18 cellular contexts compared by ENCODE assay signal in the genomic region with DNA sequence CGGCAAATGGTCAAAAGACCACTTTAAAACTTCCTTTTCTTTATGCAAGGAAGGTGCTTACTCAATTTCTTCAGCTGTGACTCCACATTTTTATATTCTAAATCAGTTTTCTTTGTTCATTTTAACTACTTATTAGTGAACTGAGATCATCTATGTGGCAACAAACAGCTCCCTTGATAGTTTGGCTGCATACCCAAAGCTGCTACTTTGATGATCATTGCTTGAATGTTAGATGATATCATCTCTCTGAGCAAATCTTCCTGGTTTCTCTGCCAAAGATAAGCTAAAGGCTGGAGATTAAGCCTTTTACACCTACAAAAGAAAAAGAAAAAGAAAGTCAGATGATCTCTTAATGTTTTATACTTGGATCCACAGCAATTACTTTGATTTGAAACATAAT.
A peak's percentile ranks its signal among the peaks of the same experiment; 100 is the strongest.
DNase-seq lines count a peak whose midpoint lies in the region; ATAC-seq, FAIRE-seq and TF ChIP-seq lines count a peak whose summit lies in the region.
"Had no signal": no experiment of that assay in that cellular context is flagged by ENCODE, and none has a peak within 500 bp of the region (broad histone marks: within the 10 kb centered on the region; RNA-seq: fewer than 3 reads in every experiment).

No MANE protein-coding gene starts in this region.

- no peak overlapping the region for H3K4me3 Mint-ChIP-seq in astrocyte (ENCODE audit: unreplicated experiment)
- H3K4me3 Mint-ChIP-seq in activated CD4-positive, alpha-beta memory T cell treated with anti-CD3 and anti-CD28 coated beads, Interleukin-2, amount 10 ng/mL, durations not matched to agents 7 days and 5 days = no peak overlapping the region
- H3K4me3 Mint-ChIP-seq: natural killer cell had no signal

- peaks cover 2% of the 10 kb centered on the region for H3K4me1 Mint-ChIP-seq in astrocyte (ENCODE audit: low read depth, unreplicated experiment)
- H3K4me1 Mint-ChIP-seq in activated CD4-positive, alpha-beta memory T cell treated with anti-CD3 and anti-CD28 coated beads, Interleukin-2, amount 10 ng/mL, durations not matched to agents 7 days and 5 days = no peaks in the 10 kb centered on the region
- H3K4me1 Mint-ChIP-seq: natural killer cell had no signal

- H2AFZ ChIP-seq in mammary epithelial cell (ENCODE audit: low read depth, low read length) (no peak overlapping the region), astrocyte (ENCODE audit: low read depth, low read length) (no peak overlapping the region)

- H3K27ac Mint-ChIP-seq in astrocyte (ENCODE audit: unreplicated experiment) = no peak overlapping the region
- H3K27ac Mint-ChIP-seq in activated CD4-positive, alpha-beta memory T cell treated with anti-CD3 and anti-CD28 coated beads, Interleukin-2, amount 10 ng/mL, durations not matched to agents 7 days and 5 days = no peak overlapping the region
- H3K27ac Mint-ChIP-seq: natural killer cell had no signal

- in situ Hi-C loops in mammary epithelial cell (cut with MboI; ENCODE audit: low sequenced_read_pairs in 2 of 2) = loop anchor here in 1 of 2 donors (25.0 kb wide), 1 partner anchor 363 kb away; a partner anchor contains a TSS

- H3K9me3 ChIP-seq in mammary epithelial cell (replicated peaks; ENCODE audit: insufficient read depth, low read length) (no peaks in the 10 kb centered on the region), breast epithelium (no peaks in the 10 kb centered on the region), astrocyte (ENCODE audit: insufficient read depth, low read depth, low read length) (no peaks in the 10 kb centered on the region)
- H3K9me3 ChIP-seq: left ventricle myocardium inferior, thoracic aorta had no signal

- ATAC-seq in HG03159 (IDR thresholded peaks at IDR 0.05; ENCODE audit: unreplicated experiment) (no peak), HG02678 (IDR thresholded peaks at IDR 0.05; ENCODE audit: unreplicated experiment) (no peak)
- ATAC-seq: activated naive CD4-positive, alpha-beta T cell treated with anti-CD3 and anti-CD28 coated beads, Interleukin-2, amount 50 U/mL, for 72 hours; natural killer cell had no signal

- TF ChIP-seq CTCF in mammary epithelial cell (conservative IDR thresholded peaks at IDR 0.05 in 1 of 2, IDR thresholded peaks at IDR 0.05 in 1 of 2; ENCODE audit: extremely low read depth in 1 of 2, insufficient read depth in 1 of 2, low read depth in 1 of 2, low read length in 2 of 2) (no peak), breast epithelium (IDR thresholded peaks at IDR 0.05) (no peak), astrocyte (IDR thresholded peaks at IDR 0.05; ENCODE audit: insufficient read depth, low read depth, low read length) (no peak), foreskin fibroblast (IDR thresholded peaks at IDR 0.05; ENCODE audit: low read depth, low read length) (no peak)

- no peak for TF ChIP-seq POLR2A in breast epithelium (IDR thresholded peaks at IDR 0.05)

- H3K27me3 Mint-ChIP-seq in astrocyte (ENCODE audit: low read depth, unreplicated experiment) = no peaks in the 10 kb centered on the region
- H3K27me3 Mint-ChIP-seq in activated CD4-positive, alpha-beta memory T cell treated with anti-CD3 and anti-CD28 coated beads, Interleukin-2, amount 10 ng/mL, durations not matched to agents 7 days and 5 days = no peaks in the 10 kb centered on the region

- intact Hi-C loops in mammary epithelial cell (cut with micrococcal nuclease) (no loop called here), breast epithelium (cut with DNase I; ENCODE audit: low total_unique reads) (no loop called here)

- no peak overlapping the region for H3K27ac ChIP-seq in mammary epithelial cell (ENCODE audit: insufficient read depth, low read depth, low read length)
- H3K27ac ChIP-seq in breast epithelium = no peak overlapping the region
- H3K27ac ChIP-seq in astrocyte (ENCODE audit: low read depth, low read length) = no peak overlapping the region
- H3K27ac ChIP-seq: left ventricle myocardium inferior, thoracic aorta had no signal

- no peaks in the 10 kb centered on the region for H3K4me1 ChIP-seq in mammary epithelial cell (ENCODE audit: insufficient read depth, low read length)
- H3K4me1 ChIP-seq in breast epithelium = no peaks in the 10 kb centered on the region
- H3K4me1 ChIP-seq in astrocyte (ENCODE audit: insufficient read depth, low read length) = no peaks in the 10 kb centered on the region
- H3K4me1 ChIP-seq: left ventricle myocardium inferior had no signal

- CTCF ChIA-PET in mammary epithelial cell (lab: Charles Lee; ENCODE audit: low non-redundant PET) = no interaction called here
- CTCF ChIA-PET in activated CD4-positive, alpha-beta memory T cell treated with anti-CD3 and anti-CD28 coated beads, Interleukin-2, amount 10 ng/mL, durations not matched to agents 7 days and 5 days (lab: Charles Lee) = no interaction called here

- H3K9me3 Mint-ChIP-seq in astrocyte (ENCODE audit: unreplicated experiment) = no peaks in the 10 kb centered on the region
- no peaks in the 10 kb centered on the region for H3K9me3 Mint-ChIP-seq in activated CD4-positive, alpha-beta memory T cell treated with anti-CD3 and anti-CD28 coated beads, Interleukin-2, amount 10 ng/mL, durations not matched to agents 7 days and 5 days
- H3K9me3 Mint-ChIP-seq: activated naive CD4-positive, alpha-beta T cell treated with anti-CD3 and anti-CD28 coated beads, Interleukin-2, amount 50 U/mL, for 72 hours; natural killer cell had no signal

- dilution Hi-C loops in mammary epithelial cell (cut with HindIII; ENCODE audit: low sequenced_read_pairs) = no loop called here

- no TSS peak for BruUV-seq in mammary epithelial cell (replicated peaks; lab: Mats Ljungman, UMichigan)

- DNase-seq in mammary epithelial cell = peak; percentile 8
- DNase-seq in breast epithelium (ENCODE audit: low spot score in 2 of 2) = no peak
- DNase-seq in astrocyte (ENCODE audit: low read depth) = peak; percentile 80
- peak; percentile 52 to 65 for DNase-seq in foreskin fibroblast
- no peak for DNase-seq in NCI-H1105 (lab: John Stamatoyannopoulos, UW)
- DNase-seq in activated CD4-positive, alpha-beta memory T cell treated with anti-CD3 and anti-CD28 coated beads, Interleukin-2, amount 10 ng/mL, durations not matched to agents 7 days and 5 days = no peak
- DNase-seq: activated CD4-positive, alpha-beta T cell treated with anti-CD3 and anti-CD28 coated beads for 48 hours; activated T-cell treated with anti-CD3 and anti-CD28 coated beads for 4 hours; hippocampal formation; left ventricle myocardium inferior; natural killer cell; NCI-H2081; NCI-H82 had no signal

- no peaks in the 10 kb centered on the region for H3K27me3 ChIP-seq in mammary epithelial cell (ENCODE audit: insufficient read depth, low read length)
- no peaks in the 10 kb centered on the region for H3K27me3 ChIP-seq in breast epithelium
- H3K27me3 ChIP-seq in astrocyte (ENCODE audit: insufficient read depth, low read length) = no peaks in the 10 kb centered on the region

- no peaks in the 10 kb centered on the region for H3K36me3 ChIP-seq in mammary epithelial cell (ENCODE audit: insufficient read depth, low read length)
- H3K36me3 ChIP-seq in breast epithelium = no peaks in the 10 kb centered on the region
- H3K36me3 ChIP-seq in astrocyte (ENCODE audit: insufficient read depth, low read length) = no peaks in the 10 kb centered on the region
- H3K36me3 ChIP-seq: left ventricle myocardium inferior, thoracic aorta had no signal

- H3K36me3 Mint-ChIP-seq in astrocyte (ENCODE audit: low read depth, unreplicated experiment) = no peaks in the 10 kb centered on the region
- H3K36me3 Mint-ChIP-seq in activated CD4-positive, alpha-beta memory T cell treated with anti-CD3 and anti-CD28 coated beads, Interleukin-2, amount 10 ng/mL, durations not matched to agents 7 days and 5 days (ENCODE audit: low read depth) = no peaks in the 10 kb centered on the region
- H3K36me3 Mint-ChIP-seq: activated naive CD4-positive, alpha-beta T cell treated with anti-CD3 and anti-CD28 coated beads, Interleukin-2, amount 50 U/mL, for 72 hours; natural killer cell had no signal

- H3K4me2 ChIP-seq in mammary epithelial cell (ENCODE audit: insufficient read depth, low read depth, low read length) (no peak overlapping the region), astrocyte (ENCODE audit: low read length) (no peak overlapping the region)

- WGBS in mammary epithelial cell (ENCODE audit: low coverage, missing lambda C conversion rate) = 100% methylated on average over 1 of the region's 1 CpG

- FAIRE-seq in astrocyte (lab: Jason Lieb, UNC) = peak; percentile 64
- FAIRE-seq: endothelial cell of umbilical vein had no signal

- H3K9ac ChIP-seq in mammary epithelial cell (ENCODE audit: insufficient read depth, low read length) (no peak overlapping the region), astrocyte (ENCODE audit: low read length) (no peak overlapping the region)

- H3K4me3 ChIP-seq in mammary epithelial cell (replicated peaks in 1 of 3; ENCODE audit: insufficient read depth in 1 of 3, low read depth in 2 of 3, low read length in 3 of 3) (no peak overlapping the region), breast epithelium (no peak overlapping the region), astrocyte (ENCODE audit: insufficient read depth, low read depth, low read length) (no peak overlapping the region), foreskin fibroblast (ENCODE audit: low read depth in 1 of 2, low read length in 2 of 2) (no peak overlapping the region)
- H3K4me3 ChIP-seq: left ventricle myocardium inferior, thoracic aorta had no signal

- H4K20me1 ChIP-seq in mammary epithelial cell (ENCODE audit: insufficient read depth, low read length) (no peaks in the 10 kb centered on the region), astrocyte (ENCODE audit: insufficient read depth, low read length) (no peaks in the 10 kb centered on the region)

- H3K79me2 ChIP-seq in mammary epithelial cell (ENCODE audit: insufficient read depth, low read length) = no peaks in the 10 kb centered on the region
- H3K79me2 ChIP-seq in astrocyte (ENCODE audit: insufficient read depth, low read length) = no peaks in the 10 kb centered on the region

- POLR2A ChIA-PET in activated CD4-positive, alpha-beta memory T cell treated with anti-CD3 and anti-CD28 coated beads, Interleukin-2, amount 10 ng/mL, durations not matched to agents 7 days and 5 days (lab: Charles Lee) = no interaction called here

Comparison
In these comparisons a context has a peak if more than half of its experiments do, and no peak if none do; other contexts are left out.
1. DNase-seq: peak in mammary epithelial cell (single experiment), astrocyte (single experiment) and foreskin fibroblast (2 of 2); none in breast epithelium (0 of 2), NCI-H1105 (single experiment) and activated CD4-positive, alpha-beta memory T cell treated with anti-CD3 and anti-CD28 coated beads, Interleukin-2, amount 10 ng/mL, durations not matched to agents 7 days and 5 days (single experiment).